6 cellular contexts compared by ENCODE assay signal in the genomic region with DNA sequence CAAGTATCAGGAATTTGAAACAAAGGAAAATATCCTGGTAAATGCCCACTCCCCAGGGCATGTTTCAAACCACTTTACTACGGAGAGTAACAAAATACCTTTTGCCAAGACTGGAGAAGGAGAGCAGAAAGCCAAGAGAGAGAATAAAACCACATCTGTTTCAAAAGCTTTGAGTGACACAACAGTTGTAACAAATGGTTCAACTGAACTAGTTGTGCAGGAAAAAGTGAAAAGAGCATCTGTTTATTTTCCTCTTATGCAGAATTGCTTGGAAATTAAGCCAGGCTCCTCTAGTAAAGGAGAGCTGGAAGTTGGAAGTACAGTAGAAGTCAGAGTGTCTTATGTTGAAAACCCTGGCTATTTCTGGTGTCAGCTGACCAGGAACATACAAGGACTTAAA. TPM values are rescaled to one million over a fixed set of nuclear protein-coding genes. Genes with fewer than 3 reads are reported as not detected.
"Had no signal": no experiment of that assay in that cellular context is flagged by ENCODE, and none has a peak within 500 bp of the region (broad histone marks: within the 10 kb centered on the region; RNA-seq: fewer than 3 reads in every experiment).

No MANE protein-coding gene starts in this region.

- H3K9me3 Mint-ChIP-seq: GM23338, H9 had no signal

- H3K4me2 ChIP-seq: GM23338 had no signal

- ATAC-seq: GM23338 had no signal

- H3K4me3 ChIP-seq: GM23338 had no signal

- DNase-seq: H9, HCEC 1CT, IMR-90 had no signal

- H3K27ac Mint-ChIP-seq: GM23338, H9 had no signal

- H3K4me1 Mint-ChIP-seq: GM23338, H9 had no signal

- H2AFZ ChIP-seq: GM23338 had no signal

- H3K4me3 Mint-ChIP-seq: GM23338, H9 had no signal

RNA-seq across cellular contexts. Expression of gene TDRD6, which starts 2.4 kb away (rescaled TPM):
- total RNA-seq: HT-29, IMR-90 had no signal
- polyA plus RNA-seq: IMR-90 had no signal

RNA-seq across cellular contexts. Expression of gene SLC25A27, which starts 37.4 kb away (rescaled TPM):
- total RNA-seq: IMR-90 had no signal

RNA-seq across cellular contexts. Expression of gene CYP39A1, which starts 37.5 kb away (rescaled TPM):
- total RNA-seq: IMR-90 had no signal

RNA-seq across cellular contexts. Expression of gene PLA2G7, which starts 45.0 kb away (rescaled TPM):
- total RNA-seq: HT-29, IMR-90 had no signal
- polyA plus RNA-seq: IMR-90 had no signal

RNA-seq across cellular contexts. Expression of gene ANKRD66, which starts 56.6 kb away (rescaled TPM):
- total RNA-seq: GM23338, H1, H9, HT-29, IMR-90 had no signal
- polyA plus RNA-seq: GM23338, IMR-90 had no signal
